1 cellular context compared by ENCODE assay signal in the genomic region with DNA sequence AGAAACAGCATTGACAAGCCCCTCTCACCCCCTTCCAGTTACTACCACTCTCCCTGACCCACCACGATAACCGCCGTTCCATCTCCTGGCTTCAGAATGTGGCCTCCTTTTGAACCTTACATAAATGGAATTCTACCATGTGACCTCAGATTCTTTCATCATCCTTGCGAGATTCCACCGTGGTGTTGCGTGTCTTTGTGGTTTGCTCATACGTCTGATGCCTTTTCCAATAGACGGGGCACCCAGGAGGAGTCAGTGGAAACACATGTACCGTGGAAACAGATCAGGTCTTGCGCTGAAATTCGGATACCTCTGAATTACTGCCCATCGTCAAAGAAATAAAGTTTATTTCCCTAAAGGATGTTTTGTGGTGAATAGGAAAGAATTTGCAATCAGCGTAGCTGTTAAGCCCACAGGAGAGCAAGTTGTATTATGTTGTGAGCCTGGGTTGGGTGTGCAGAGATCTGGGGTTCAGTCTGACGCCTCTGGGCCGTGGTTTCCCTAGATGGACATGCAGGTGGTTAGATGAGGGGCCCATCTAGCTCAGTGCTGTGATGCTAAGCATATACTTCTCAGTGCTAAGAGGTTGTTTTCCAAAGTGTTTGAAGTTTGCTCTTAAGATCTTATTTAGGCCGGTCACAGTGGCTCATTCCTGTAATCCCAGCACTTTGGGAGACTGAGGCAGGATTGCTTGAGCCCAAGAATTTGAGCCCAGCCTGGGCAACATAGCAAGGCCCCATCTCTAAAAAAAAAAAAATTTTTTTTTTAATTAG.
TF ChIP-seq lines count a peak whose summit lies in the region.

No MANE protein-coding gene starts in this region.

TF ChIP-seq in K562, 482 proteins besides CTCF, POLR2A, EP300 and RAD21:
- TF ChIP-seq CEBPG (CRISPR knock-in tag; IDR thresholded peaks at IDR 0.05) = peak; percentile 56; the same call in 1 of the 2 replicates
- TF ChIP-seq CEBPG (tag; conservative IDR thresholded peaks at IDR 0.05 in 1 of 2, IDR thresholded peaks at IDR 0.05 in 1 of 2) = peak; percentile 64 to 92
- TF ChIP-seq SMAD4 (CRISPR knock-in tag; conservative IDR thresholded peaks at IDR 0.05) = no peak
- no peak for TF ChIP-seq BRF1 (IDR thresholded peaks at IDR 0.05; ENCODE audit: borderline replicate concordance, extremely low read depth, insufficient read length)
- TF ChIP-seq ZNF316 (IDR thresholded peaks at IDR 0.05) = no peak
- peak; percentile 45; the same call in 1 of the 2 replicates for TF ChIP-seq ZNF589 (CRISPR knock-in tag; IDR thresholded peaks at IDR 0.05; ENCODE audit: low read depth)
- TF ChIP-seq, protein P1, sequence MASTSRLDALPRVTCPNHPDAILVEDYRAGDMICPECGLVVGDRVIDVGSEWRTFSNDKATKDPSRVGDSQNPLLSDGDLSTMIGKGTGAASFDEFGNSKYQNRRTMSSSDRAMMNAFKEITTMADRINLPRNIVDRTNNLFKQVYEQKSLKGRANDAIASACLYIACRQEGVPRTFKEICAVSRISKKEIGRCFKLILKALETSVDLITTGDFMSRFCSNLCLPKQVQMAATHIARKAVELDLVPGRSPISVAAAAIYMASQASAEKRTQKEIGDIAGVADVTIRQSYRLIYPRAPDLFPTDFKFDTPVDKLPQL (IDR thresholded peaks at IDR 0.05; ENCODE audit: extremely low read depth, insufficient read length) = no peak
- no peak for TF ChIP-seq ZNF12 (CRISPR knock-in tag; IDR thresholded peaks at IDR 0.05)
- TF ChIP-seq ZNF583 (CRISPR knock-in tag; IDR thresholded peaks at IDR 0.05) = no peak
- TF ChIP-seq ARID2 (IDR thresholded peaks at IDR 0.05) = no peak
- no peak for TF ChIP-seq CCAR2 (IDR thresholded peaks at IDR 0.05; ENCODE audit: low read depth, low read length)
- no peak for TF ChIP-seq XRCC5 (IDR thresholded peaks at IDR 0.05; ENCODE audit: low read depth, low read length)
- TF ChIP-seq ZNF766 (CRISPR knock-in tag; conservative IDR thresholded peaks at IDR 0.05) = no peak
- no peak for TF ChIP-seq HNRNPUL1 (IDR thresholded peaks at IDR 0.05; ENCODE audit: low read length)
- TF ChIP-seq CBX5 (IDR thresholded peaks at IDR 0.05; ENCODE audit: borderline replicate concordance, low read depth) = no peak
- no peak for TF ChIP-seq NR2C2 (CRISPR knock-in tag; IDR thresholded peaks at IDR 0.05)
- no peak for TF ChIP-seq NR2C2 (tag; IDR thresholded peaks at IDR 0.05)
- no peak for TF ChIP-seq ID3 (CRISPR knock-in tag; IDR thresholded peaks at IDR 0.05)
- TF ChIP-seq ID3 (tag; IDR thresholded peaks at IDR 0.05) = no peak
- TF ChIP-seq, protein P2, sequence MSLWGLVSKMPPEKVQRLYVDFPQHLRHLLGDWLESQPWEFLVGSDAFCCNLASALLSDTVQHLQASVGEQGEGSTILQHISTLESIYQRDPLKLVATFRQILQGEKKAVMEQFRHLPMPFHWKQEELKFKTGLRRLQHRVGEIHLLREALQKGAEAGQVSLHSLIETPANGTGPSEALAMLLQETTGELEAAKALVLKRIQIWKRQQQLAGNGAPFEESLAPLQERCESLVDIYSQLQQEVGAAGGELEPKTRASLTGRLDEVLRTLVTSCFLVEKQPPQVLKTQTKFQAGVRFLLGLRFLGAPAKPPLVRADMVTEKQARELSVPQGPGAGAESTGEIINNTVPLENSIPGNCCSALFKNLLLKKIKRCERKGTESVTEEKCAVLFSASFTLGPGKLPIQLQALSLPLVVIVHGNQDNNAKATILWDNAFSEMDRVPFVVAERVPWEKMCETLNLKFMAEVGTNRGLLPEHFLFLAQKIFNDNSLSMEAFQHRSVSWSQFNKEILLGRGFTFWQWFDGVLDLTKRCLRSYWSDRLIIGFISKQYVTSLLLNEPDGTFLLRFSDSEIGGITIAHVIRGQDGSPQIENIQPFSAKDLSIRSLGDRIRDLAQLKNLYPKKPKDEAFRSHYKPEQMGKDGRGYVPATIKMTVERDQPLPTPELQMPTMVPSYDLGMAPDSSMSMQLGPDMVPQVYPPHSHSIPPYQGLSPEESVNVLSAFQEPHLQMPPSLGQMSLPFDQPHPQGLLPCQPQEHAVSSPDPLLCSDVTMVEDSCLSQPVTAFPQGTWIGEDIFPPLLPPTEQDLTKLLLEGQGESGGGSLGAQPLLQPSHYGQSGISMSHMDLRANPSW (CRISPR knock-in tag; IDR thresholded peaks at IDR 0.05) = no peak
- TF ChIP-seq ZSCAN29 (IDR thresholded peaks at IDR 0.05) = no peak
- TF ChIP-seq ZNF124 (CRISPR knock-in tag; IDR thresholded peaks at IDR 0.05) = no peak
- TF ChIP-seq ATF3 (IDR thresholded peaks at IDR 0.05) = peak; percentile 46; the same call in 1 of the 2 replicates
- no peak for TF ChIP-seq ATF3 (CRISPR knock-in tag; conservative IDR thresholded peaks at IDR 0.05)
- TF ChIP-seq JUN (IDR thresholded peaks at IDR 0.05; ENCODE audit: borderline replicate concordance, low read depth, low read length) = no peak
- no peak for TF ChIP-seq JUN (CRISPR knock-in tag; IDR thresholded peaks at IDR 0.05; ENCODE audit: borderline replicate concordance)
- 0 out of 2 replicates have a peak, but pooled peaks have one; percentile 22 for TF ChIP-seq ATF7 (IDR thresholded peaks at IDR 0.05)
- no peak for TF ChIP-seq ILF3 (IDR thresholded peaks at IDR 0.05; ENCODE audit: borderline replicate concordance)
- no peak for TF ChIP-seq EWSR1 (IDR thresholded peaks at IDR 0.05; ENCODE audit: borderline replicate concordance, low read depth, partially characterized antibody)
- TF ChIP-seq HMG20B (CRISPR knock-in tag; IDR thresholded peaks at IDR 0.05) = no peak
- no peak for TF ChIP-seq ZNF707 (CRISPR knock-in tag; conservative IDR thresholded peaks at IDR 0.05)
- TF ChIP-seq ZNF253 (CRISPR knock-in tag; conservative IDR thresholded peaks at IDR 0.05) = no peak
- no peak for TF ChIP-seq MCM3 (IDR thresholded peaks at IDR 0.05)
- TF ChIP-seq MYC (IDR thresholded peaks at IDR 0.05; ENCODE audit: low read depth, low read length) = peak; percentile 36; the same call in 1 of the 2 replicates
- no peak for TF ChIP-seq MYC (CRISPR knock-in tag; IDR thresholded peaks at IDR 0.05; ENCODE audit: borderline replicate concordance, low read depth)
- no peak for TF ChIP-seq ZNF561 (CRISPR knock-in tag; conservative IDR thresholded peaks at IDR 0.05)
- TF ChIP-seq, protein P3, sequence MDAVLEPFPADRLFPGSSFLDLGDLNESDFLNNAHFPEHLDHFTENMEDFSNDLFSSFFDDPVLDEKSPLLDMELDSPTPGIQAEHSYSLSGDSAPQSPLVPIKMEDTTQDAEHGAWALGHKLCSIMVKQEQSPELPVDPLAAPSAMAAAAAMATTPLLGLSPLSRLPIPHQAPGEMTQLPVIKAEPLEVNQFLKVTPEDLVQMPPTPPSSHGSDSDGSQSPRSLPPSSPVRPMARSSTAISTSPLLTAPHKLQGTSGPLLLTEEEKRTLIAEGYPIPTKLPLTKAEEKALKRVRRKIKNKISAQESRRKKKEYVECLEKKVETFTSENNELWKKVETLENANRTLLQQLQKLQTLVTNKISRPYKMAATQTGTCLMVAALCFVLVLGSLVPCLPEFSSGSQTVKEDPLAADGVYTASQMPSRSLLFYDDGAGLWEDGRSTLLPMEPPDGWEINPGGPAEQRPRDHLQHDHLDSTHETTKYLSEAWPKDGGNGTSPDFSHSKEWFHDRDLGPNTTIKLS (IDR thresholded peaks at IDR 0.05; ENCODE audit: borderline replicate concordance, low read depth) = no peak
